1 cellular context compared by ENCODE assay signal in the genomic region with DNA sequence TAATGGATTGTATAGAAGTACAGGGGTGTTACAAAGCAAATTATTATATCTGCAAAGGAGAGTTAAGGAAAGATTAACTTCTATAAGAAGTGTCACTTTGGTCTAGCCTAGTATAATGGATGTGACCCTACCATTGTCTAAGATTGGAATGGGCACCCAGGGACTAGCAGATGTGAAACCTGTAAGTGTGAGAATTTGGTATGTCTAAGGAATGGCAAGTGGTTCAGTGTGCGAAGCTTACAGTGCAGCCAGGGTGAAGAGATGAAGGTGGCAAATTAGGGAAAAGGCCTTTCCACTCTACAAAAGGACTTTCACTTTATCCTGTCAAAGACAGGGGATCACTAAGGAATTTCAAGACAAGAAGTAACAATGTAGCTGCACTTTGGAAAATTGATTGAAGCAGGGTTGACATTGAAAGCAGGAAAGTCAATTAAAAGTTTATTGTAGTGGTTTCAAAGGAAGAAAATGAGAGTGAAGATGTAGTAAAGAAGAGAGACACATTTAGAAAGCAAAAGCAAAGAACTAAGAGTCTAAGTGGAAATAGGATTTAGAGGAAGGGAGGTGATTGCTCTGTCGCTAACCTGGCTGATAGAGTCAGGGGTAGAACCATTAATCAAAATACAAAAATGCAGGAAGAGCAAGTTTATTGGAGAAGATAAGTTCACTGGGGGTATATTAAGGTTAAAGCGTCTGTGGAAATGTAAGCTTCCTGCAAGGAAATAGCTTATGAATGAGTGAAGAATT.
TF ChIP-seq lines count a peak whose summit lies in the region.

No MANE protein-coding gene starts in this region.

TF ChIP-seq in GM23338, 12 proteins besides CTCF, POLR2A, EP300 and RAD21 (continued from another document):
- TF ChIP-seq, protein P1, sequence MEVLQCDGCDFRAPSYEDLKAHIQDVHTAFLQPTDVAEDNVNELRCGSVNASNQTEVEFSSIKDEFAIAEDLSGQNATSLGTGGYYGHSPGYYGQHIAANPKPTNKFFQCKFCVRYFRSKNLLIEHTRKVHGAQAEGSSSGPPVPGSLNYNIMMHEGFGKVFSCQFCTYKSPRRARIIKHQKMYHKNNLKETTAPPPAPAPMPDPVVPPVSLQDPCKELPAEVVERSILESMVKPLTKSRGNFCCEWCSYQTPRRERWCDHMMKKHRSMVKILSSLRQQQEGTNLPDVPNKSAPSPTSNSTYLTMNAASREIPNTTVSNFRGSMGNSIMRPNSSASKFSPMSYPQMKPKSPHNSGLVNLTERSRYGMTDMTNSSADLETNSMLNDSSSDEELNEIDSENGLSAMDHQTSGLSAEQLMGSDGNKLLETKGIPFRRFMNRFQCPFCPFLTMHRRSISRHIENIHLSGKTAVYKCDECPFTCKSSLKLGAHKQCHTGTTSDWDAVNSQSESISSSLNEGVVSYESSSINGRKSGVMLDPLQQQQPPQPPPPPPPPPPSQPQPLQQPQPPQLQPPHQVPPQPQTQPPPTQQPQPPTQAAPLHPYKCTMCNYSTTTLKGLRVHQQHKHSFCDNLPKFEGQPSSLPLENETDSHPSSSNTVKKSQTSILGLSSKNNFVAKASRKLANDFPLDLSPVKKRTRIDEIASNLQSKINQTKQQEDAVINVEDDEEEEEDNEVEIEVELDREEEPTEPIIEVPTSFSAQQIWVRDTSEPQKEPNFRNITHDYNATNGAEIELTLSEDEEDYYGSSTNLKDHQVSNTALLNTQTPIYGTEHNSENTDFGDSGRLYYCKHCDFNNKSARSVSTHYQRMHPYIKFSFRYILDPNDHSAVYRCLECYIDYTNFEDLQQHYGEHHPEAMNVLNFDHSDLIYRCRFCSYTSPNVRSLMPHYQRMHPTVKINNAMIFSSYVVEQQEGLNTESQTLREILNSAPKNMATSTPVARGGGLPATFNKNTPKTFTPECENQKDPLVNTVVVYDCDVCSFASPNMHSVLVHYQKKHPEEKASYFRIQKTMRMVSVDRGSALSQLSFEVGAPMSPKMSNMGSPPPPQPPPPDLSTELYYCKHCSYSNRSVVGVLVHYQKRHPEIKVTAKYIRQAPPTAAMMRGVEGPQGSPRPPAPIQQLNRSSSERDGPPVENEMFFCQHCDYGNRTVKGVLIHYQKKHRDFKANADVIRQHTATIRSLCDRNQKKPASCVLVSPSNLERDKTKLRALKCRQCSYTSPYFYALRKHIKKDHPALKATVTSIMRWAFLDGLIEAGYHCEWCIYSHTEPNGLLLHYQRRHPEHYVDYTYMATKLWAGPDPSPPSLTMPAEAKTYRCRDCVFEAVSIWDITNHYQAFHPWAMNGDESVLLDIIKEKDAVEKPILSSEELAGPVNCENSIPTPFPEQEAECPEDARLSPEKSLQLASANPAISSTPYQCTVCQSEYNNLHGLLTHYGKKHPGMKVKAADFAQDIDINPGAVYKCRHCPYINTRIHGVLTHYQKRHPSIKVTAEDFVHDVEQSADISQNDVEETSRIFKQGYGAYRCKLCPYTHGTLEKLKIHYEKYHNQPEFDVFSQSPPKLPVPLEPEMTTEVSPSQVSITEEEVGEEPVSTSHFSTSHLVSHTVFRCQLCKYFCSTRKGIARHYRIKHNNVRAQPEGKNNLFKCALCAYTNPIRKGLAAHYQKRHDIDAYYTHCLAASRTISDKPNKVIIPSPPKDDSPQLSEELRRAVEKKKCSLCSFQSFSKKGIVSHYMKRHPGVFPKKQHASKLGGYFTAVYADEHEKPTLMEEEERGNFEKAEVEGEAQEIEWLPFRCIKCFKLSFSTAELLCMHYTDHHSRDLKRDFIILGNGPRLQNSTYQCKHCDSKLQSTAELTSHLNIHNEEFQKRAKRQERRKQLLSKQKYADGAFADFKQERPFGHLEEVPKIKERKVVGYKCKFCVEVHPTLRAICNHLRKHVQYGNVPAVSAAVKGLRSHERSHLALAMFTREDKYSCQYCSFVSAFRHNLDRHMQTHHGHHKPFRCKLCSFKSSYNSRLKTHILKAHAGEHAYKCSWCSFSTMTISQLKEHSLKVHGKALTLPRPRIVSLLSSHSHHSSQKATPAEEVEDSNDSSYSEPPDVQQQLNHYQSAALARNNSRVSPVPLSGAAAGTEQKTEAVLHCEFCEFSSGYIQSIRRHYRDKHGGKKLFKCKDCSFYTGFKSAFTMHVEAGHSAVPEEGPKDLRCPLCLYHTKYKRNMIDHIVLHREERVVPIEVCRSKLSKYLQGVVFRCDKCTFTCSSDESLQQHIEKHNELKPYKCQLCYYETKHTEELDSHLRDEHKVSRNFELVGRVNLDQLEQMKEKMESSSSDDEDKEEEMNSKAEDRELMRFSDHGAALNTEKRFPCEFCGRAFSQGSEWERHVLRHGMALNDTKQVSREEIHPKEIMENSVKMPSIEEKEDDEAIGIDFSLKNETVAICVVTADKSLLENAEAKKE (CRISPR knock-in tag; IDR thresholded peaks at IDR 0.05), result no peak
- TF ChIP-seq ZNF331 (CRISPR knock-in tag; IDR thresholded peaks at IDR 0.05; ENCODE audit: low read depth) (no peak), ZNF114 (CRISPR knock-in tag; IDR thresholded peaks at IDR 0.05) (no peak), POLR2AphosphoS5 (IDR thresholded peaks at IDR 0.05; ENCODE audit: low read depth) (no peak), ETS1 (IDR thresholded peaks at IDR 0.05) (no peak), NANOG (IDR thresholded peaks at IDR 0.05; ENCODE audit: borderline replicate concordance) (no peak), EZH2phosphoT487 (IDR thresholded peaks at IDR 0.05; ENCODE audit: unreplicated experiment) (no peak), CREB1 (CRISPR knock-in tag; IDR thresholded peaks at IDR 0.05; ENCODE audit: low read depth) (no peak), EZH2 (IDR thresholded peaks at IDR 0.05; ENCODE audit: low read depth, unreplicated experiment) (no peak), STAT1 (IDR thresholded peaks at IDR 0.05; ENCODE audit: unreplicated experiment) (no peak)
